8 cellular contexts compared by ENCODE assay signal in the genomic region with DNA sequence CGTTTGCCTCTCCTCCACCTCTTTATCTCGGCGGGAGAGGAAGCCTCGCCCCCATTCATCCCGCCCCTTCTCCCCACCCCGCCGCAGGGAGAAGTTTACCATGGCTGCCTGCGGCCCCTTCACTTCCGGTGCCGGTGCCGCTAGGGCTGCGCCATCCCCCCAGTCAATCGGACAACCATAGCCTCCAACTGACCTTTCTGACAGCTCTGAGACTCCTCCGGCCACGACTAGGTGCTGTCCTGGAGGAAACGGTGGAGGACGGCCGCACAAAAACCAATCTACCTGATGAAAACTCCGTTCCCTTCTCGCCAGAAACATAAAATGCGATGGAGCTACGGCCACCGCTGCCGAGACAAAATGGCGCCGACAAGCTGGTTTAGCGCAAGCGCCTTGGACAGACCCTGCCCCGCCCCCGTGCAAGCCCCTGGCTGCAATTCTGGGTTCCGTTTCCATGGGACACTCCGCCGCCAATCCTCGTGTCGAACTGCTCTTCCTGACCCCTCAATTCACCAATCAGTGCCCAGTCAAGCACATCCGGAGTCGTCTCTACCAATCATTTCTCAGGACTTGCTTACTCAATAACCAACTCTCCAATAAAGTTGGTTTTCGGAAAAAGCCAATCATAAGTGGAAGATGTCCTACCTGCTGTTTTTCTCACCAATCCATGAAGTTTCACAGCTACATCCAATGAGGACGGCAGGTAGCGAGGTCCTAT.
DNase-seq lines count a peak whose midpoint lies in the region; ATAC-seq lines count a peak whose summit lies in the region.

No MANE protein-coding gene starts in this region.

- peak overlapping the region; percentile 99 for H3K27ac ChIP-seq in cingulate gyrus (ENCODE audit: low read depth, low read length)

- peak; percentile 99 for DNase-seq in AML-193 (lab: John Stamatoyannopoulos, UW)
- peak; percentile 100 for DNase-seq in NCI-H446 treated with DMSO at 0.1 percent for 48 hours (lab: John Stamatoyannopoulos, UW)
- peak; percentile 97 for DNase-seq in activated CD4-positive, alpha-beta T cell treated with anti-CD3 and anti-CD28 coated beads for 1 hour
- peak; percentile 100 for DNase-seq in kidney glomerular epithelial cell (lab: John Stamatoyannopoulos, UW)
- peak; percentile 89 to 95 for DNase-seq in stimulated activated CD4-positive, alpha-beta T cell treated with anti-CD3 and anti-CD28 coated beads, Interleukin-1b, Interleukin-23, amount 100 ng/mL, for 1 hour (ENCODE audit: low read depth in 2 of 2)

- ATAC-seq in GM19043 (IDR thresholded peaks at IDR 0.05; ENCODE audit: low read depth, unreplicated experiment) (peak; percentile 83), HG03354 (IDR thresholded peaks at IDR 0.05; ENCODE audit: poor library complexity, severe bottlenecking, unreplicated experiment) (peak; percentile 83)

Comparison
In these comparisons a context has a peak if more than half of its experiments do, and no peak if none do; other contexts are left out.
1. Peak in every context shown above with its lines: DNase-seq, ATAC-seq and H3K27ac ChIP-seq.